Comparison of ENCODE assay signal across 8 cellular contexts in the genomic region with DNA sequence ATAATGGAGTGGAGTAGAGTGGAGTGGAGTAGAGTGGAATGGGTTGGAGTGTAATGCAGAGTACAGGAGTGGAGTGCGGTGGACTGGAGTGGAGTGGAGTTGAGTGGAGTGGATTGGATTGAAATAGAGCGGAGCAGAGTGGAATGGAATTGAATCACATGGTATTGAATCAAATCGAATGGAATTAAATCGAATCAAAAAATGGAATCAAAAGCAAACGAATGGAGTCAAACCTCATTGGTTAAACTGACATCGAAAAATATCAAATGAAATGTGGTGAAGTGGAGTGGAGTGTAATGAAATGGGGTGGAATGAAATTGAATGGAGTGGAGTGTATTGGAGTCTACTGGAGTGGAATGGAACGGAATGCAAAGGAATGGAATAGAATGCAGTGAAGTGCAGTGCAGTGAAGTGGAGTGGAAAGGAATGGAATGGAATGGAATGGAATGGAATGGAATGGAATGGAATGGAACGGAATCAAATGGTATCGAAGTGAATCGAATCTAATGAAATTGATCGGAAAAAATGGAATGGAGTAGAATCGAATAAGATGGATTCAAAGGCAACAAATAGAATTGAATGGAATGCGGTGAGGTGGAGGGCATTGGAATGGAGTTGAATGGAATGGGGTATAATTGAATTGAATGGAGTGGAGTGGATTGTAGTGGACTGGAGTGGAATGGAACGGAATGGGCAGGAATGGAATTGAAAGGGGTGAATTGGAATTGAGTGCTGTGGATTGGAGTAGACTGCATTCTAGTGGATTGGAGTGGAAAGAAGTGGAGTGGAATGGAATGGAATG.
DNase-seq lines count a peak whose midpoint lies in the region; ATAC-seq and TF ChIP-seq lines count a peak whose summit lies in the region.
"Not testable (repeated sequence)": the region's sequence is repeated elsewhere in the genome, so short reads cannot be mapped to it uniquely, and the experiment has no call there.

No MANE protein-coding gene starts in this region.

- ATAC-seq in HG02588 (IDR thresholded peaks at IDR 0.05; ENCODE audit: unreplicated experiment) (peak; percentile 58), heart right ventricle (peak in 5 of 8 donors; percentile 49 to 78 (median 57)), thoracic aorta (ENCODE audit: insufficient number of reproducible peaks, low FRiP score, low read depth) (peak; percentile 95)

- intact Hi-C loops in heart right ventricle (cut with DNase I), result not testable (repeated sequence)

- 73 to 76% methylated on average over 14 of the region's 14 CpGs for WGBS in heart right ventricle, 2 donors

- TF ChIP-seq CTCF in choroid plexus epithelial cell (conservative IDR thresholded peaks at IDR 0.05; ENCODE audit: low read depth, low read length); heart right ventricle (IDR thresholded peaks at IDR 0.05); thoracic aorta (IDR thresholded peaks at IDR 0.05): not testable (repeated sequence)

- not testable (repeated sequence) for H3K36me3 ChIP-seq in heart right ventricle, thoracic aorta

- DNase-seq in EH (ENCODE audit: low read depth) (peak; percentile 7), activated T-cell treated with anti-CD3 and anti-CD28 coated beads for 4 hours (peak; percentile 37), choroid plexus epithelial cell (ENCODE audit: low read depth) (peak; percentile 17), heart right ventricle (peak in 1 of 2 donors; percentile 69), pons (ENCODE audit: low spot score) (peak; percentile 70), thoracic aorta (ENCODE audit: low spot score) (peak; percentile 26)

- not testable (repeated sequence) for H3K4me1 ChIP-seq in heart right ventricle; thoracic aorta (ENCODE audit: control insufficient read depth in 1 of 2, low read depth in 2 of 2)

- H3K4me3 ChIP-seq in choroid plexus epithelial cell (ENCODE audit: low read depth, low read length); heart right ventricle; thoracic aorta: not testable (repeated sequence)

- H3K9me3 ChIP-seq in heart right ventricle (peaks cover 0 to 27% (median 15%) of the 10 kb centered on the region in 11 donors), thoracic aorta (peaks cover 20% of the 10 kb centered on the region)

- not testable (repeated sequence) for H3K27me3 ChIP-seq in heart right ventricle; thoracic aorta (replicated peaks; ENCODE audit: insufficient read depth)

- not testable (repeated sequence) for H3K27ac ChIP-seq in heart right ventricle, thoracic aorta

TF ChIP-seq in PFSK-1, 5 proteins besides CTCF, POLR2A, EP300 and RAD21:
- TF ChIP-seq SIN3A (IDR thresholded peaks at IDR 0.05; ENCODE audit: borderline replicate concordance, insufficient read depth, low read length), result 0 out of 2 replicates have a peak, but pooled peaks have one; percentile 9
